In the genomic region with DNA sequence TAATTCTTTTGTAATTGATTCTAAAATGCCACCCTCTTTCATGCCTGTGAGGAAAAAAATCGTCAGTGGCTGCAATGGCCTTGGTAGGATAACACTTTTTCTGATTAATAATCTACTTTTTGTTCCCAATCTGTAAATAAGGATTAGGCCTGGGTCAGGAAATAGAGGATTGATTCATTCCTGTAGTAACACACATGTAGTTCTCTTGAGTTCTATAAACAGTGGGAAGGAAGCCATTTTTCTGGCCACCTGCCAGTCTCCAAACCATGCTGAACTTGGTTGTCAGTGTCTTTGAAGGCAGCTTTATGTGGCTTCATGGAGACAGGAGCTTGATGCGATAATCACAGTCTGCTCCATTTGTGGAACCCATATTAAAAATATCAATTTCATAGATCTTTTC, we compare ENCODE assay signal across 23 cellular contexts.
"Had no signal": no experiment of that assay in that cellular context is flagged by ENCODE, and none has a peak within 500 bp of the region (broad histone marks: within the 10 kb centered on the region; RNA-seq: fewer than 3 reads in every experiment).

No MANE protein-coding gene starts in this region.

- H3K4me1 ChIP-seq: adrenal gland, breast epithelium, colonic mucosa, Peyer's patch, SJSA1 had no signal

- DNase-seq: activated CD4-positive, alpha-beta T cell treated with anti-CD3 and anti-CD28 coated beads for 48 hours; activated CD4-positive, alpha-beta T cell treated with anti-CD3 and anti-CD28 coated beads, Interleukin-2, amount 50 U/mL, for 4 hours; activated CD4-positive, CD25-positive, alpha-beta regulatory T cell treated with anti-CD3 and anti-CD28 coated beads, Interleukin-2, amount 50 U/mL, for 72 hours; activated CD8-positive, alpha-beta memory T cell treated with anti-CD3 and anti-CD28 coated beads, Interleukin-2, amount 50 U/mL, for 48 hours; activated CD8-positive, alpha-beta T cell treated with anti-CD3 and anti-CD28 coated beads, Interleukin-2, amount 10 ng/mL, durations not matched to agents 7 days and 5 days; activated naive CD4-positive, alpha-beta T cell treated with anti-CD3 and anti-CD28 coated beads, Interleukin-2, amount 50 U/mL, for 16 hours; activated naive CD8-positive, alpha-beta T cell treated with anti-CD3 and anti-CD28 coated beads, Interleukin-2, amount 10 ng/mL, durations not matched to agents 7 days and 5 days; activated T-cell treated with anti-CD3 and anti-CD28 coated beads, Interleukin-2, amount 50 U/mL, for 1 hour; adrenal gland; aorta; caudate nucleus; colonic mucosa; Karpas-422; NCI-H1048; NCI-H1417; NCI-H1930; NCI-H2107; NCI-H526; NK-92 treated with Interleukin-12 subunit alpha and Interleukin-12 subunit beta, amount 100 ng/mL, for 24 hours; Peyer's patch had no signal

- H3K27ac ChIP-seq: adrenal gland, breast epithelium, colonic mucosa, Peyer's patch, SJSA1 had no signal

- H3K9me3 ChIP-seq: adrenal gland, breast epithelium, colonic mucosa, Peyer's patch, SJSA1 had no signal

- H3K27me3 ChIP-seq: breast epithelium, colonic mucosa, Peyer's patch, SJSA1 had no signal

- H3K4me3 ChIP-seq: adrenal gland, breast epithelium, colonic mucosa, Peyer's patch, SJSA1 had no signal

- H3K36me3 ChIP-seq: adrenal gland, breast epithelium, colonic mucosa, Peyer's patch, SJSA1 had no signal

- ATAC-seq: activated CD8-positive, alpha-beta T cell treated with anti-CD3 and anti-CD28 coated beads, Interleukin-2, amount 10 ng/mL, durations not matched to agents 7 days and 5 days; WTC11 had no signal
